In genomic region chr3:65758871-65759598, GRCh38 we compare ENCODE assay signal across 14 cellular contexts.
DNase-seq lines count a peak whose midpoint lies in the region; ATAC-seq and TF ChIP-seq lines count a peak whose summit lies in the region.
"Had no signal": no experiment of that assay in that cellular context is flagged by ENCODE, and none has a peak within 500 bp of the region (broad histone marks: within the 10 kb centered on the region; RNA-seq: fewer than 3 reads in every experiment).

No MANE protein-coding gene starts in this region.

- H3K9me3 ChIP-seq in adipocyte (ENCODE audit: control insufficient read depth, low read length) (no peaks in the 10 kb centered on the region), lower lobe of right lung (no peaks in the 10 kb centered on the region)
- H3K9me3 ChIP-seq: BE2C, upper lobe of left lung had no signal

- H3K27ac ChIP-seq in ACC112 (ENCODE audit: low read depth, low read length) (no peak overlapping the region), lower lobe of right lung (no peak overlapping the region)
- H3K27ac ChIP-seq: upper lobe of left lung had no signal

- H3K4me3 ChIP-seq in ACC112 (ENCODE audit: low read depth, low read length) (peak overlapping the region; percentile 67), GM06990 (replicated peaks; ENCODE audit: low read depth, low read length) (no peak overlapping the region), adipocyte (ENCODE audit: low read length) (no peak overlapping the region), lower lobe of right lung (no peak overlapping the region)
- H3K4me3 ChIP-seq: upper lobe of left lung had no signal

- H3K9ac ChIP-seq in adipocyte (ENCODE audit: low read length) = no peak overlapping the region

- H3K9me3 Mint-ChIP-seq in activated naive CD4-positive, alpha-beta T cell treated with anti-CD3 and anti-CD28 coated beads, Interleukin-2, amount 50 U/mL, for 72 hours = no peaks in the 10 kb centered on the region

- H3K4me1 ChIP-seq in ACC112 (ENCODE audit: control insufficient read depth, insufficient read depth, low read length, unreplicated experiment) (peaks cover 3% of the 10 kb centered on the region), adipocyte (ENCODE audit: control insufficient read depth, insufficient read depth, low read length) (no peaks in the 10 kb centered on the region), lower lobe of right lung (peaks cover 4% of the 10 kb centered on the region)
- H3K4me1 ChIP-seq: BE2C had no signal

- H3K27me3 ChIP-seq in ACC112 (ENCODE audit: insufficient read depth, low read length) = no peaks in the 10 kb centered on the region
- H3K27me3 ChIP-seq in GM06990 (replicated peaks; ENCODE audit: control insufficient read depth, insufficient read depth, low read length) = 0 out of 2 replicates have a peak, but pooled peaks cover 1% of the 10 kb centered on the region
- H3K27me3 ChIP-seq in adipocyte (replicated peaks; ENCODE audit: control insufficient read depth, insufficient read depth, low read length) = no peaks in the 10 kb centered on the region
- no peaks in the 10 kb centered on the region for H3K27me3 ChIP-seq in lower lobe of right lung (ENCODE audit: low read depth)
- H3K27me3 ChIP-seq: BE2C, upper lobe of left lung had no signal

- H3K36me3 Mint-ChIP-seq in activated naive CD4-positive, alpha-beta T cell treated with anti-CD3 and anti-CD28 coated beads, Interleukin-2, amount 50 U/mL, for 72 hours = no peaks in the 10 kb centered on the region

- ATAC-seq in HG03354 (IDR thresholded peaks at IDR 0.05; ENCODE audit: poor library complexity, severe bottlenecking, unreplicated experiment) (no peak), lower lobe of right lung (no peak)
- no peak for ATAC-seq in activated naive CD4-positive, alpha-beta T cell treated with anti-CD3 and anti-CD28 coated beads, Interleukin-2, amount 50 U/mL, for 72 hours

- intact Hi-C loops in lower lobe of right lung (cut with DNase I) = no loop called here

- TF ChIP-seq CTCF in GM06990 (IDR thresholded peaks at IDR 0.05; ENCODE audit: insufficient read depth, low read length, poor library complexity, severe bottlenecking) = no peak
- TF ChIP-seq CTCF in lower lobe of right lung (IDR thresholded peaks at IDR 0.05) = no peak

- H3K27ac Mint-ChIP-seq in activated naive CD4-positive, alpha-beta T cell treated with anti-CD3 and anti-CD28 coated beads, Interleukin-2, amount 50 U/mL, for 72 hours = no peak overlapping the region

- H2AFZ ChIP-seq in ACC112 (ENCODE audit: low read length, unreplicated experiment) = peak overlapping the region; percentile 43

- DNase-seq in GM06990 (ENCODE audit: extremely low read depth, insufficient read length) = peak; percentile 15
- DNase-seq in adipocyte (ENCODE audit: low read depth) = peak; percentile 65
- DNase-seq in hepatic stellate cell (ENCODE audit: low spot score) = peak; percentile 41
- no peak for DNase-seq in lower lobe of right lung
- DNase-seq in activated naive CD4-positive, alpha-beta T cell treated with anti-CD3 and anti-CD28 coated beads, Interleukin-2, amount 50 U/mL, for 72 hours (ENCODE audit: low spot score in 2 of 2) = no peak
- no peak for DNase-seq in GF-D8 (lab: John Stamatoyannopoulos, UW)
- DNase-seq: BE2C, DND-41, kidney, NCI-H1048, retina, upper lobe of left lung had no signal

- H3K36me3 ChIP-seq in ACC112 (ENCODE audit: insufficient read depth, low read length) (no peaks in the 10 kb centered on the region), GM06990 (ENCODE audit: control insufficient read depth, insufficient read depth, low read length) (no peaks in the 10 kb centered on the region), adipocyte (ENCODE audit: control insufficient read depth, insufficient read depth, low read length, severe bottlenecking) (no peaks in the 10 kb centered on the region), lower lobe of right lung (no peaks in the 10 kb centered on the region)
- H3K36me3 ChIP-seq: BE2C, upper lobe of left lung had no signal

- H3K79me2 ChIP-seq in ACC112 (ENCODE audit: control insufficient read depth, insufficient read depth, low read length, unreplicated experiment) = peaks cover 4% of the 10 kb centered on the region

Comparison
In these comparisons a context has a peak if more than half of its experiments do, and no peak if none do; other contexts are left out.
1. DNase-seq: peak in GM06990 (single experiment), adipocyte (single experiment) and hepatic stellate cell (single experiment); none in lower lobe of right lung (single experiment), activated naive CD4-positive, alpha-beta T cell treated with anti-CD3 and anti-CD28 coated beads, Interleukin-2, amount 50 U/mL, for 72 hours (0 of 2) and GF-D8 (single experiment).